In the genomic region with DNA sequence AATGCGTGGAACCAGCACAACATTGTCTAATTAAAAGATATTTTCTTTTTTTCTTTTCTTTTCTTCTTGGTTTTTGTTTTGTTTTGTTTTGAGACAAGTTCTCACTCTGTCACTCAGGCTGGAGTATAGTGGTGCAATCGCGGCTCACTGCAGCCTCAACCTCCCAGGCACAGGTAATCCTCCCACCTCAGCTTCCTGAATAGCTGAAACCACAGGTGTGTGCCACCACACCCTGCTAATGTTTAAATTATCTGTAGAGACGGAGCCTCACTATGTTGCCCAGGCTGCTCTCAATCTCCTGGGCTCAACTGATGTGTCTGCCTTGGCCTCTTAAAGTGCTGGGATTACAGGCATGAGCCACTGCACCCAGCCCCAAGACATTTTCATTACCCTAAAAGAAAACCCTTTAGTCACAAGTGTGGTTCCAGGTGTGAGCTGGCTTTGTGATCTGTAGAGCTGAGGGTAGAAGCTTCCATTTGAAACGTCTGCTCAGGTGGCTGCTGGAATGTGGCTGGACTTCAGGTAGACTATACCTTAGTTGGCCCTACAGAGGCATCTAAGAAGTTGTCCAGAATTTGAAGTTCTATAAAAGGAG, we compare ENCODE assay signal across 14 cellular contexts. TPM values are rescaled to one million over a fixed set of nuclear protein-coding genes. Genes with fewer than 3 reads are reported as not detected.
DNase-seq lines count a peak whose midpoint lies in the region; ATAC-seq, FAIRE-seq and TF ChIP-seq lines count a peak whose summit lies in the region.
"Had no signal": no experiment of that assay in that cellular context is flagged by ENCODE, and none has a peak within 500 bp of the region (broad histone marks: within the 10 kb centered on the region; RNA-seq: fewer than 3 reads in every experiment).

No MANE protein-coding gene starts in this region.

- H3K27ac Mint-ChIP-seq in T-helper 17 cell (peak overlapping the region; percentile 1), glutamatergic neuron (ENCODE audit: unreplicated experiment) (no peak overlapping the region)
- H3K27ac Mint-ChIP-seq: nephron had no signal

- peak; percentile 30 for ATAC-seq in GM21529 (IDR thresholded peaks at IDR 0.05; ENCODE audit: unreplicated experiment)
- peak; percentile 74 for ATAC-seq in T-helper 17 cell
- ATAC-seq in sciatic nerve: no peak
- ATAC-seq in GM18873 (IDR thresholded peaks at IDR 0.05; ENCODE audit: low FRiP score, unreplicated experiment): no peak
- ATAC-seq: HCT116 had no signal

- H3K36me3 Mint-ChIP-seq in T-helper 17 cell (ENCODE audit: low read depth) (no peaks in the 10 kb centered on the region), glutamatergic neuron (ENCODE audit: unreplicated experiment) (no peaks in the 10 kb centered on the region)

- TF ChIP-seq CTCF in glutamatergic neuron (IDR thresholded peaks at IDR 0.05; ENCODE audit: partially characterized antibody, unreplicated experiment): no peak

- H3K27me3 Mint-ChIP-seq in T-helper 17 cell (no peaks in the 10 kb centered on the region), glutamatergic neuron (ENCODE audit: unreplicated experiment) (peaks cover 11% of the 10 kb centered on the region)

- FAIRE-seq in GM18507 (lab: Jason Lieb, UNC): peak; percentile 70
- FAIRE-seq: bronchial epithelial cell had no signal

- H3K4me3 Mint-ChIP-seq in T-helper 17 cell: peak overlapping the region; percentile 10
- no peak overlapping the region for H3K4me3 Mint-ChIP-seq in glutamatergic neuron (ENCODE audit: unreplicated experiment)
- H3K4me3 Mint-ChIP-seq: nephron had no signal

- no peaks in the 10 kb centered on the region for H3K9me3 ChIP-seq in T-helper 17 cell (ENCODE audit: control insufficient read depth, low read length, poor library complexity, severe bottlenecking)

- DNase-seq in GM18507 (ENCODE audit: extremely low spot score, insufficient read length, low read depth): no peak
- no peak for DNase-seq in T-helper 17 cell
- peak; percentile 17 for DNase-seq in sciatic nerve (ENCODE audit: low spot score)
- DNase-seq in NCI-H2196 treated with DMSO at 0.1 percent for 48 hours (lab: John Stamatoyannopoulos, UW; ENCODE audit: unreplicated experiment): no peak
- DNase-seq in glutamatergic neuron: no peak
- DNase-seq: COR-L47, NCI-H1694 treated with DMSO at 0.1 percent for 48 hours, NCI-H82, WERI-Rb-1 had no signal

- no peaks in the 10 kb centered on the region for H3K9me3 Mint-ChIP-seq in glutamatergic neuron (ENCODE audit: unreplicated experiment)
- H3K9me3 Mint-ChIP-seq: nephron had no signal

- intact Hi-C loops in sciatic nerve (cut with DNase I): no loop called here

- peaks cover 21% of the 10 kb centered on the region for H3K4me1 Mint-ChIP-seq in T-helper 17 cell
- H3K4me1 Mint-ChIP-seq in glutamatergic neuron (ENCODE audit: low read depth, unreplicated experiment): peaks cover 21% of the 10 kb centered on the region

RNA-seq across cellular contexts. Expression of a gene that starts 19.1 kb away (rescaled TPM):
- total RNA-seq in T-helper 17 cell (10 to 100 TPM in 1 of 2 donors, 1 to 10 TPM in 1; 7.8 to 12.7 TPM), sciatic nerve (103 TPM), glutamatergic neuron (ENCODE audit: unreplicated experiment) (5.4 TPM)

Comparison
In these comparisons a context has a peak if more than half of its experiments do, and no peak if none do; other contexts are left out.
1. ATAC-seq: peak in GM21529 (single experiment) and T-helper 17 cell (single experiment); none in sciatic nerve (single experiment) and GM18873 (single experiment).